14 cellular contexts compared by ENCODE assay signal in the genomic region with DNA sequence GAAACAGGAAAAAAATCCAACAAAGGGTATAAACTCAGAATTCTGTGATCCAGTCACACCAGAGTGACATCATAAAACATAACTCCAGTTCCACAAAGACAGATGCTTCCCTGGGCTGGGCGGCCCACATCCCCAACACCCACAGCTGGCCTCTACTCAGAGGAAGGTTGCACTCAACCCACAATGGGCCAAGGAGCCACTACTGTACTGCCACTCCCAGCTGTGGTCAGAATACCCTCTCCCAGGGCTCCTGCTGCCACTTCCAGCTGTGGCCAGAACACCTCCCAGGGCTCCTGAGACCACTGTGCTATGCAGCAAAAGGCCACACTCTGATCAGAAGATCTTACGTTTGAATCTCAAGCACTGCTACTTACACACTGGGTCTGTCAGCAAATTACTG. TPM values are rescaled to one million over a fixed set of nuclear protein-coding genes. Genes with fewer than 3 reads are reported as not detected.
DNase-seq lines count a peak whose midpoint lies in the region; ATAC-seq and TF ChIP-seq lines count a peak whose summit lies in the region.
"Had no signal": no experiment of that assay in that cellular context is flagged by ENCODE, and none has a peak within 500 bp of the region (broad histone marks: within the 10 kb centered on the region; RNA-seq: fewer than 3 reads in every experiment).

No MANE protein-coding gene starts in this region.

- H3K36me3 Mint-ChIP-seq in activated CD4-positive, alpha-beta T cell treated with anti-CD3 and anti-CD28 coated beads, Interleukin-2, amount 10 ng/mL, durations not matched to agents 24 days and 14 days (ENCODE audit: low read depth) = peaks cover 9% of the 10 kb centered on the region
- peaks cover 9% of the 10 kb centered on the region for H3K36me3 Mint-ChIP-seq in activated T-helper 1 cell treated with anti-CD3 and anti-CD28 coated beads, Interleukin-12 subunit alpha, Interleukin-12 subunit beta, Interleukin-2, Interleukin-4 antibody, amounts not matched to agents 30 ng/mL and 10 ng/mL and 1 ng/mL, durations not matched to agents 14 hours and 24 hours and 36 hours (ENCODE audit: low read depth)
- H3K36me3 Mint-ChIP-seq in mesothelial cell of epicardium = no peaks in the 10 kb centered on the region
- H3K36me3 Mint-ChIP-seq: naive B cell had no signal

- peaks cover 85% of the 10 kb centered on the region for H3K4me1 Mint-ChIP-seq in activated CD4-positive, alpha-beta T cell treated with anti-CD3 and anti-CD28 coated beads, Interleukin-2, amount 10 ng/mL, durations not matched to agents 24 days and 14 days
- peaks cover 91% of the 10 kb centered on the region for H3K4me1 Mint-ChIP-seq in activated T-helper 1 cell treated with anti-CD3 and anti-CD28 coated beads, Interleukin-12 subunit alpha, Interleukin-12 subunit beta, Interleukin-2, Interleukin-4 antibody, amounts not matched to agents 30 ng/mL and 10 ng/mL and 1 ng/mL, durations not matched to agents 14 hours and 24 hours and 36 hours (ENCODE audit: low read depth)
- H3K4me1 Mint-ChIP-seq in mesothelial cell of epicardium = peaks cover 10% of the 10 kb centered on the region

- intact Hi-C loops in activated CD4-positive, alpha-beta T cell treated with anti-CD3 and anti-CD28 coated beads, Interleukin-2, amount 10 ng/mL, durations not matched to agents 24 days and 14 days (cut with micrococcal nuclease) = no loop called here
- intact Hi-C loops in activated T-helper 1 cell treated with anti-CD3 and anti-CD28 coated beads, Interleukin-12 subunit alpha, Interleukin-12 subunit beta, Interleukin-2, Interleukin-4 antibody, amounts not matched to agents 30 ng/mL and 10 ng/mL and 1 ng/mL, durations not matched to agents 14 hours and 24 hours and 36 hours (cut with micrococcal nuclease) = no loop called here
- intact Hi-C loops in gastrocnemius medialis (cut with DNase I; ENCODE audit: low total_unique reads) = loop anchor here (2.0 to 10.0 kb wide), 3 partner anchors 18 to 220 kb away; a partner anchor contains a TSS
- intact Hi-C loops in colonic mucosa (cut with DNase I) = no loop called here

- H3K9ac ChIP-seq in colonic mucosa (ENCODE audit: low read depth in 2 of 2, low read length in 2 of 2) = no peak overlapping the region

- no peaks in the 10 kb centered on the region for H3K27me3 ChIP-seq in gastrocnemius medialis
- no peaks in the 10 kb centered on the region for H3K27me3 ChIP-seq in colonic mucosa

- H3K27me3 Mint-ChIP-seq in activated CD4-positive, alpha-beta T cell treated with anti-CD3 and anti-CD28 coated beads, Interleukin-2, amount 10 ng/mL, durations not matched to agents 24 days and 14 days = no peaks in the 10 kb centered on the region
- H3K27me3 Mint-ChIP-seq in activated T-helper 1 cell treated with anti-CD3 and anti-CD28 coated beads, Interleukin-12 subunit alpha, Interleukin-12 subunit beta, Interleukin-2, Interleukin-4 antibody, amounts not matched to agents 30 ng/mL and 10 ng/mL and 1 ng/mL, durations not matched to agents 14 hours and 24 hours and 36 hours (ENCODE audit: insufficient read depth) = no peaks in the 10 kb centered on the region
- no peaks in the 10 kb centered on the region for H3K27me3 Mint-ChIP-seq in mesothelial cell of epicardium (ENCODE audit: low read depth)
- H3K27me3 Mint-ChIP-seq: naive B cell had no signal

- no peak for ATAC-seq in gastrocnemius medialis
- ATAC-seq: esophagus mucosa had no signal

- no peak for TF ChIP-seq POLR2A in gastrocnemius medialis (IDR thresholded peaks at IDR 0.05)

- DNase-seq in activated CD4-positive, alpha-beta T cell treated with anti-CD3 and anti-CD28 coated beads, Interleukin-2, amount 10 ng/mL, durations not matched to agents 24 days and 14 days = no peak
- no peak for DNase-seq in activated CD4-positive, alpha-beta T cell treated with anti-CD3 and anti-CD28 coated beads for 4 hours
- no peak for DNase-seq in GM12865 (ENCODE audit: low read depth)
- DNase-seq in activated T-helper 1 cell treated with anti-CD3 and anti-CD28 coated beads, Interleukin-12 subunit alpha, Interleukin-12 subunit beta, Interleukin-2, Interleukin-4 antibody, amounts not matched to agents 30 ng/mL and 10 ng/mL and 1 ng/mL, durations not matched to agents 14 hours and 24 hours and 36 hours (ENCODE audit: low spot score) = no peak
- no peak for DNase-seq in gastrocnemius medialis
- DNase-seq in mesothelial cell of epicardium (ENCODE audit: low spot score in 2 of 2, unreplicated experiment in 2 of 2) = no peak
- no peak for DNase-seq in NCI-H2107 (lab: John Stamatoyannopoulos, UW)
- DNase-seq in colonic mucosa = no peak
- DNase-seq: amygdala; naive B cell; NCI-H1436; NCI-H446 treated with DMSO at 0.1 percent for 48 hours; stimulated activated CD4-positive, alpha-beta T cell treated with anti-CD3 and anti-CD28 coated beads, Interleukin-2, amount 100 ng/mL, for 48 hours had no signal

- H3K27ac ChIP-seq in gastrocnemius medialis = peak overlapping the region; percentile 39 to 98 (median 90)
- no peak overlapping the region for H3K27ac ChIP-seq in colonic mucosa

- H3K9me3 ChIP-seq in gastrocnemius medialis = no peaks in the 10 kb centered on the region
- no peaks in the 10 kb centered on the region for H3K9me3 ChIP-seq in colonic mucosa

- H3K27ac Mint-ChIP-seq in activated CD4-positive, alpha-beta T cell treated with anti-CD3 and anti-CD28 coated beads, Interleukin-2, amount 10 ng/mL, durations not matched to agents 24 days and 14 days = peak overlapping the region; percentile 83
- peak overlapping the region; percentile 19 for H3K27ac Mint-ChIP-seq in activated T-helper 1 cell treated with anti-CD3 and anti-CD28 coated beads, Interleukin-12 subunit alpha, Interleukin-12 subunit beta, Interleukin-2, Interleukin-4 antibody, amounts not matched to agents 30 ng/mL and 10 ng/mL and 1 ng/mL, durations not matched to agents 14 hours and 24 hours and 36 hours
- H3K27ac Mint-ChIP-seq in mesothelial cell of epicardium = no peak overlapping the region

- H3K36me3 ChIP-seq in gastrocnemius medialis (no peaks in the 10 kb centered on the region), colonic mucosa (no peaks in the 10 kb centered on the region)

- in situ Hi-C loops in gastrocnemius medialis (cut with MboI; ENCODE audit: low sequenced_read_pairs in 4 of 4) = no loop called here

- H3K4me3 Mint-ChIP-seq in activated CD4-positive, alpha-beta T cell treated with anti-CD3 and anti-CD28 coated beads, Interleukin-2, amount 10 ng/mL, durations not matched to agents 24 days and 14 days = peak overlapping the region; percentile 53
- no peak overlapping the region for H3K4me3 Mint-ChIP-seq in activated T-helper 1 cell treated with anti-CD3 and anti-CD28 coated beads, Interleukin-12 subunit alpha, Interleukin-12 subunit beta, Interleukin-2, Interleukin-4 antibody, amounts not matched to agents 30 ng/mL and 10 ng/mL and 1 ng/mL, durations not matched to agents 14 hours and 24 hours and 36 hours
- H3K4me3 Mint-ChIP-seq in mesothelial cell of epicardium = no peak overlapping the region

- peak overlapping the region; percentile 18; the same call in 1 of the 2 replicates for H3K4me3 ChIP-seq in GM12865 (ENCODE audit: low read depth, low read length)
- no peak overlapping the region for H3K4me3 ChIP-seq in gastrocnemius medialis
- H3K4me3 ChIP-seq in colonic mucosa = no peak overlapping the region

- no peaks in the 10 kb centered on the region for H3K9me3 Mint-ChIP-seq in activated CD4-positive, alpha-beta T cell treated with anti-CD3 and anti-CD28 coated beads, Interleukin-2, amount 10 ng/mL, durations not matched to agents 24 days and 14 days
- H3K9me3 Mint-ChIP-seq in activated T-helper 1 cell treated with anti-CD3 and anti-CD28 coated beads, Interleukin-12 subunit alpha, Interleukin-12 subunit beta, Interleukin-2, Interleukin-4 antibody, amounts not matched to agents 30 ng/mL and 10 ng/mL and 1 ng/mL, durations not matched to agents 14 hours and 24 hours and 36 hours = no peaks in the 10 kb centered on the region
- no peaks in the 10 kb centered on the region for H3K9me3 Mint-ChIP-seq in mesothelial cell of epicardium
- H3K9me3 Mint-ChIP-seq: naive B cell had no signal

- peaks cover 52 to 54% of the 10 kb centered on the region in 2 donors for H3K4me1 ChIP-seq in gastrocnemius medialis
- peaks cover 10% of the 10 kb centered on the region for H3K4me1 ChIP-seq in colonic mucosa

- TF ChIP-seq CTCF in GM12865 (IDR thresholded peaks at IDR 0.05; ENCODE audit: insufficient read depth, low read depth, low read length, missing control alignments) (no peak), gastrocnemius medialis (IDR thresholded peaks at IDR 0.05 in 4 of 5, conservative IDR thresholded peaks at IDR 0.05 in 1 of 5) (no peak), mesothelial cell of epicardium (IDR thresholded peaks at IDR 0.05; ENCODE audit: unreplicated experiment) (no peak), colonic mucosa (IDR thresholded peaks at IDR 0.05) (no peak)

RNA-seq across cellular contexts. Expression of a gene that starts 18.3 kb away (rescaled TPM):
- 30.0 and 33.7 TPM in 2 replicates for total RNA-seq in activated CD4-positive, alpha-beta T cell treated with anti-CD3 and anti-CD28 coated beads, Interleukin-2, amount 10 ng/mL, durations not matched to agents 24 days and 14 days
- 33.4 and 34.8 TPM in 2 replicates for total RNA-seq in activated T-helper 1 cell treated with anti-CD3 and anti-CD28 coated beads, Interleukin-12 subunit alpha, Interleukin-12 subunit beta, Interleukin-2, Interleukin-4 antibody, amounts not matched to agents 30 ng/mL and 10 ng/mL and 1 ng/mL, durations not matched to agents 14 hours and 24 hours and 36 hours
- 10 to 100 TPM in 2 of 4 donors, 1 to 10 TPM in 2; 3.1 to 18.1 (median 10.2) TPM for total RNA-seq in gastrocnemius medialis
- 6.8 to 8.4 TPM (median 6.8 TPM) in 3 replicates for total RNA-seq in mesothelial cell of epicardium
- 10 to 100 TPM; 47.2 to 73.7 TPM for total RNA-seq in colonic mucosa
